In genomic region chr1:7395251-7395650, GRCh38 we compare ENCODE assay signal across 3 cellular contexts.
A peak's percentile ranks its signal among the peaks of the same experiment; 100 is the strongest.
TF ChIP-seq lines count a peak whose summit lies in the region.

No MANE protein-coding gene starts in this region.

TF ChIP-seq in HCT116, 20 proteins besides CTCF, POLR2A, EP300 and RAD21:
- TF ChIP-seq SRF (IDR thresholded peaks at IDR 0.05; ENCODE audit: low read depth): no peak
- TF ChIP-seq REST (IDR thresholded peaks at IDR 0.05; ENCODE audit: low read depth): no peak
- TF ChIP-seq ZNF274 (IDR thresholded peaks at IDR 0.05; ENCODE audit: low read depth, low read length): no peak
- TF ChIP-seq CBX3 (IDR thresholded peaks at IDR 0.05; ENCODE audit: low read depth): peak; percentile 72; the same call in 1 of the 2 replicates
- no peak for TF ChIP-seq ELF1 (IDR thresholded peaks at IDR 0.05; ENCODE audit: borderline replicate concordance, low read depth)

TF ChIP-seq in IMR-90, 13 proteins besides CTCF, POLR2A, EP300 and RAD21:
- TF ChIP-seq RCOR1 (IDR thresholded peaks at IDR 0.05; ENCODE audit: insufficient replicate concordance, low read length): peak; percentile 55
- TF ChIP-seq ELK1 (IDR thresholded peaks at IDR 0.05; ENCODE audit: borderline replicate concordance, low read depth, low read length): no peak

TF ChIP-seq in H1, 55 proteins besides CTCF, POLR2A, EP300 and RAD21:
- TF ChIP-seq CHD2 (IDR thresholded peaks at IDR 0.05; ENCODE audit: low read length) (no peak), KDM1A (IDR thresholded peaks at IDR 0.05; ENCODE audit: borderline replicate concordance, low read length) (peak; percentile 50; the same call in 1 of the 2 replicates)
